ENCODE assay signal across 27 cellular contexts in the genomic region with DNA sequence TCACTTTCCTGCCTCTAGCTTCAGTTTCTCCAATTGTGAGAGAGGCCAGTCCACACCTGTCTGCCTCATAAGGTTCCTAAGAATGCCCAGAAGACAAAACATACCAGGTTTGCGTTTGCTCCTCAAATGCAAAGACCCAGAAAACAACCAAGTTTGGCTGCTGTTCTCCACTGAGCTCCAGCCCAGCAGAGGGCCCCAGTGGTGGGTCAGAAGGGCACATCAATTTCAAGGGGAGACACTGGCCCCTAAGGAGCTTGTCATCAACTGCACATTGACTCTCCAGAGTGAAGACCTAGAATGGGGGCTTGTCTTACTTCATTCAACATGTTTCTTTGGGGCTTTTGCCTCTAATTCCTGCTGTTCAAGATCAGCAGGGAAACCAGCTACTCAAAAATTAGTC.
"Had no signal": no experiment of that assay in that cellular context is flagged by ENCODE, and none has a peak within 500 bp of the region (broad histone marks: within the 10 kb centered on the region; RNA-seq: fewer than 3 reads in every experiment).

No MANE protein-coding gene starts in this region.

- H3K9me3 Mint-ChIP-seq: activated naive CD8-positive, alpha-beta T cell treated with anti-CD3 and anti-CD28 coated beads, Interleukin-2, amount 10 ng/mL, durations not matched to agents 7 days and 5 days had no signal

- H3K4me3 ChIP-seq: adrenal gland, colonic mucosa, MG63, PC-9 had no signal

- ATAC-seq: activated CD4-positive, CD25-positive, alpha-beta regulatory T cell treated with anti-CD3 and anti-CD28 coated beads, Interleukin-2, amount 50 U/mL, for 24 hours; activated CD8-positive, alpha-beta T cell treated with anti-CD3 and anti-CD28 coated beads, Interleukin-2, amount 10 ng/mL, durations not matched to agents 7 days and 5 days had no signal

- H3K27me3 ChIP-seq: adrenal gland, colonic mucosa, MG63 had no signal

- H3K4me1 Mint-ChIP-seq: activated naive CD8-positive, alpha-beta T cell treated with anti-CD3 and anti-CD28 coated beads, Interleukin-2, amount 10 ng/mL, durations not matched to agents 7 days and 5 days had no signal

- H3K27ac ChIP-seq: adrenal gland, colonic mucosa, KMS-11, PC-9, VCaP had no signal

- H3K4me1 ChIP-seq: adrenal gland, colonic mucosa had no signal

- H3K9me3 ChIP-seq: adrenal gland, colonic mucosa, MG63 had no signal

- H3K4me2 ChIP-seq: KMS-11, PC-9 had no signal

- H3K27ac Mint-ChIP-seq: activated CD8-positive, alpha-beta T cell treated with anti-CD3 and anti-CD28 coated beads, Interleukin-2, amount 10 ng/mL, durations not matched to agents 7 days and 5 days; activated naive CD8-positive, alpha-beta T cell treated with anti-CD3 and anti-CD28 coated beads, Interleukin-2, amount 10 ng/mL, durations not matched to agents 7 days and 5 days had no signal

- H3K36me3 Mint-ChIP-seq: activated naive CD8-positive, alpha-beta T cell treated with anti-CD3 and anti-CD28 coated beads, Interleukin-2, amount 10 ng/mL, durations not matched to agents 7 days and 5 days had no signal

- H2AFZ ChIP-seq: PC-9 had no signal

- DNase-seq: activated CD4-positive, alpha-beta T cell treated with anti-CD3 and anti-CD28 coated beads for 4 hours; activated CD4-positive, alpha-beta T cell treated with anti-CD3 and anti-CD28 coated beads, Interleukin-2, amount 50 U/mL, for 4 hours; activated CD8-positive, alpha-beta memory T cell treated with anti-CD3 and anti-CD28 coated beads, Interleukin-2, amount 50 U/mL, for 48 hours; activated CD8-positive, alpha-beta T cell treated with anti-CD3 and anti-CD28 coated beads, Interleukin-2, amount 10 ng/mL, durations not matched to agents 7 days and 5 days; activated naive CD4-positive, alpha-beta T cell treated with anti-CD3 and anti-CD28 coated beads, Interleukin-2, amount 50 U/mL, for 16 hours; activated naive CD8-positive, alpha-beta T cell treated with anti-CD3 and anti-CD28 coated beads, Interleukin-2, amount 10 ng/mL, durations not matched to agents 7 days and 5 days; activated T-cell treated with anti-CD3 and anti-CD28 coated beads, Interleukin-2, amount 50 U/mL, for 1 hour; adrenal gland; anterior cingulate cortex; caudate nucleus; colonic mucosa; MG63; MV-4-11; NCI-H1105 treated with DMSO at 0.1 percent for 48 hours; NCI-H1436 treated with DMSO at 0.1 percent for 48 hours; NCI-H187; NCI-H2081 treated with DMSO at 0.1 percent for 48 hours; NCI-H446 treated with DMSO at 0.1 percent for 48 hours; NCI-H524 treated with DMSO at 0.1 percent for 48 hours; NCI-H748 treated with DMSO at 0.1 percent for 48 hours; PC-9; SIG-M5; T-helper 2 cell; T1000 had no signal

- H3K36me3 ChIP-seq: adrenal gland, colonic mucosa, MG63 had no signal

- H3K4me3 Mint-ChIP-seq: activated CD8-positive, alpha-beta T cell treated with anti-CD3 and anti-CD28 coated beads, Interleukin-2, amount 10 ng/mL, durations not matched to agents 7 days and 5 days; activated naive CD8-positive, alpha-beta T cell treated with anti-CD3 and anti-CD28 coated beads, Interleukin-2, amount 10 ng/mL, durations not matched to agents 7 days and 5 days had no signal

- H3K9ac ChIP-seq: KMS-11 had no signal
